In genomic region chr6:139588076-139588639, GRCh38 we compare ENCODE assay signal across 9 cellular contexts.
DNase-seq lines count a peak whose midpoint lies in the region; ATAC-seq, FAIRE-seq and TF ChIP-seq lines count a peak whose summit lies in the region.
"Had no signal": no experiment of that assay in that cellular context is flagged by ENCODE, and none has a peak within 500 bp of the region (broad histone marks: within the 10 kb centered on the region; RNA-seq: fewer than 3 reads in every experiment).

No MANE protein-coding gene starts in this region.

- WGBS in upper lobe of left lung, 2 donors, result 29 to 35% methylated on average over 3 of the region's 3 CpGs

- peak; percentile 98 for FAIRE-seq in islet of Langerhans (lab: Jason Lieb, UNC)

- H3K9me3 ChIP-seq in breast epithelium, result no peaks in the 10 kb centered on the region
- no peaks in the 10 kb centered on the region for H3K9me3 ChIP-seq in upper lobe of left lung

- H3K36me3 Mint-ChIP-seq in MCF 10A (ENCODE audit: insufficient read depth, unreplicated experiment), result no peaks in the 10 kb centered on the region

- H3K27ac ChIP-seq in breast epithelium, result peak overlapping the region; percentile 62 to 73
- H3K27ac ChIP-seq in upper lobe of left lung, result peak overlapping the region; percentile 36 to 63 (median 54)
- H3K27ac ChIP-seq in foreskin keratinocyte, result no peak overlapping the region

- H3K27ac Mint-ChIP-seq in MCF 10A (ENCODE audit: low read depth, unreplicated experiment), result no peak overlapping the region
- H3K27ac Mint-ChIP-seq: activated B cell treated with CpG ODN at 0.5 μM for 24 hours had no signal

- no peak for TF ChIP-seq CTCF in breast epithelium (IDR thresholded peaks at IDR 0.05)
- no peak for TF ChIP-seq CTCF in MCF 10A (IDR thresholded peaks at IDR 0.05; ENCODE audit: unreplicated experiment)
- no peak for TF ChIP-seq CTCF in upper lobe of left lung (IDR thresholded peaks at IDR 0.05)
- TF ChIP-seq CTCF in foreskin keratinocyte (conservative IDR thresholded peaks at IDR 0.05), result no peak

- CTCF ChIA-PET in MCF 10A (lab: Yijun Ruan, JAX), result interaction anchor here (0.7 kb wide), 1 partner anchor 292 kb away, joined by 5 read pairs; no protein-coding TSS in a partner anchor

- H3K27me3 ChIP-seq in breast epithelium, result no peaks in the 10 kb centered on the region
- no peaks in the 10 kb centered on the region for H3K27me3 ChIP-seq in upper lobe of left lung
- H3K27me3 ChIP-seq in foreskin keratinocyte, result no peaks in the 10 kb centered on the region

- no peak for TF ChIP-seq EP300 in upper lobe of left lung (IDR thresholded peaks at IDR 0.05)

- DNase-seq in breast epithelium (ENCODE audit: low spot score in 2 of 2), result no peak
- DNase-seq in MCF 10A (ENCODE audit: unreplicated experiment), result no peak
- DNase-seq in SK-N-DZ (ENCODE audit: low spot score), result peak; percentile 54
- peak in 1 of 2 donors; percentile 47 for DNase-seq in upper lobe of left lung
- DNase-seq in AML-193 (lab: John Stamatoyannopoulos, UW), result no peak
- no peak for DNase-seq in activated CD8-positive, alpha-beta memory T cell treated with anti-CD3 and anti-CD28 coated beads for 24 hours
- no peak for DNase-seq in foreskin keratinocyte
- DNase-seq: activated B cell treated with CpG ODN at 0.5 μM for 24 hours had no signal

- H3K27me3 Mint-ChIP-seq in MCF 10A (ENCODE audit: insufficient read depth, unreplicated experiment), result no peaks in the 10 kb centered on the region

- no TSS peak for BruUV-seq in MCF 10A (replicated peaks; lab: Mats Ljungman, UMichigan)

- TF ChIP-seq POLR2A in breast epithelium (IDR thresholded peaks at IDR 0.05) (no peak), upper lobe of left lung (IDR thresholded peaks at IDR 0.05) (no peak)

- H3K4me3 ChIP-seq in breast epithelium (no peak overlapping the region), upper lobe of left lung (no peak overlapping the region)

- H3K9me3 Mint-ChIP-seq in MCF 10A (ENCODE audit: unreplicated experiment), result no peaks in the 10 kb centered on the region
- H3K9me3 Mint-ChIP-seq: activated B cell treated with CpG ODN at 0.5 μM for 24 hours had no signal

- ATAC-seq in upper lobe of left lung (ENCODE audit: low FRiP score in 2 of 2) (peak; percentile 50 to 64), foreskin keratinocyte (no peak)

- H3K36me3 ChIP-seq in breast epithelium (no peaks in the 10 kb centered on the region), upper lobe of left lung (no peaks in the 10 kb centered on the region)

- POLR2A ChIA-PET in MCF 10A (lab: Yijun Ruan, JAX), result interaction anchor here (0.6 to 1.4 kb wide), 4 partner anchors 10 to 214 kb away, joined by 3 to 7 read pairs (median 4); partner anchors contain the start of gene CITED2

- H3K4me3 Mint-ChIP-seq in MCF 10A (ENCODE audit: unreplicated experiment), result no peak overlapping the region
- H3K4me3 Mint-ChIP-seq: activated B cell treated with CpG ODN at 0.5 μM for 24 hours had no signal

- intact Hi-C loops in breast epithelium (cut with DNase I; ENCODE audit: low total_unique reads) (no loop called here), MCF 10A (cut with micrococcal nuclease) (no loop called here)

- H3K4me1 ChIP-seq in breast epithelium, result no peaks in the 10 kb centered on the region
- H3K4me1 ChIP-seq in upper lobe of left lung, result peaks cover 11 to 34% (median 23%) of the 10 kb centered on the region in 4 donors
- H3K4me1 ChIP-seq in foreskin keratinocyte, result peaks cover 15% of the 10 kb centered on the region

- peaks cover 5% of the 10 kb centered on the region for H3K4me1 Mint-ChIP-seq in MCF 10A (ENCODE audit: insufficient read depth, unreplicated experiment)
- H3K4me1 Mint-ChIP-seq: activated B cell treated with CpG ODN at 0.5 μM for 24 hours had no signal
